In genomic region chr15:37767841-37768455, GRCh38 we compare ENCODE assay signal across 21 cellular contexts.
"Had no signal": no experiment of that assay in that cellular context is flagged by ENCODE, and none has a peak within 500 bp of the region (broad histone marks: within the 10 kb centered on the region; RNA-seq: fewer than 3 reads in every experiment).

No MANE protein-coding gene starts in this region.

- H3K9me3 ChIP-seq: prostate gland, thyroid gland had no signal

- H3K4me3 ChIP-seq: neural progenitor cell, prostate gland, thyroid gland had no signal

- H3K27ac ChIP-seq: epithelial cell of prostate, neural progenitor cell, prostate gland, thyroid gland had no signal

- H3K27me3 ChIP-seq: neural progenitor cell, thyroid gland had no signal

- DNase-seq: activated CD4-positive, alpha-beta memory T cell treated with anti-CD3 and anti-CD28 coated beads for 36 hours; activated CD4-positive, alpha-beta T cell treated with anti-CD3 and anti-CD28 coated beads for 48 hours; activated naive CD4-positive, alpha-beta T cell treated with Interleukin-2 at 50 U/mL for 16 hours; activated naive CD8-positive, alpha-beta T cell treated with anti-CD3 and anti-CD28 coated beads for 36 hours; activated T-cell treated with anti-CD3 and anti-CD28 coated beads, Interleukin-2, amount 50 U/mL, for 48 hours; cerebellar nuclear complex; cortex of kidney; endodermal cell; glutamatergic neuron; hippocampal formation; left ventricle myocardium superior; mammary epithelial cell; naive thymus-derived CD8-positive, alpha-beta T cell; stimulated activated CD4-positive, alpha-beta T cell treated with anti-CD3 and anti-CD28 coated beads, Interleukin-12 subunit alpha, Interleukin-12 subunit beta, amount 100 ng/mL, for 4 hours; stimulated activated CD4-positive, alpha-beta T cell treated with anti-CD3 and anti-CD28 coated beads, Interleukin-4, amount 100 ng/mL, for 4 hours; stimulated activated naive CD8-positive, alpha-beta T cell treated with anti-CD3 and anti-CD28 coated beads, Interleukin-15, Interleukin-2, amounts not matched to agents 100 U/mL and 50 U/mL, for 24 hours; T-helper 17 cell; thyroid gland had no signal

- H3K36me3 ChIP-seq: neural progenitor cell, prostate gland, thyroid gland had no signal
